13 cellular contexts compared by ENCODE assay signal in the genomic region with DNA sequence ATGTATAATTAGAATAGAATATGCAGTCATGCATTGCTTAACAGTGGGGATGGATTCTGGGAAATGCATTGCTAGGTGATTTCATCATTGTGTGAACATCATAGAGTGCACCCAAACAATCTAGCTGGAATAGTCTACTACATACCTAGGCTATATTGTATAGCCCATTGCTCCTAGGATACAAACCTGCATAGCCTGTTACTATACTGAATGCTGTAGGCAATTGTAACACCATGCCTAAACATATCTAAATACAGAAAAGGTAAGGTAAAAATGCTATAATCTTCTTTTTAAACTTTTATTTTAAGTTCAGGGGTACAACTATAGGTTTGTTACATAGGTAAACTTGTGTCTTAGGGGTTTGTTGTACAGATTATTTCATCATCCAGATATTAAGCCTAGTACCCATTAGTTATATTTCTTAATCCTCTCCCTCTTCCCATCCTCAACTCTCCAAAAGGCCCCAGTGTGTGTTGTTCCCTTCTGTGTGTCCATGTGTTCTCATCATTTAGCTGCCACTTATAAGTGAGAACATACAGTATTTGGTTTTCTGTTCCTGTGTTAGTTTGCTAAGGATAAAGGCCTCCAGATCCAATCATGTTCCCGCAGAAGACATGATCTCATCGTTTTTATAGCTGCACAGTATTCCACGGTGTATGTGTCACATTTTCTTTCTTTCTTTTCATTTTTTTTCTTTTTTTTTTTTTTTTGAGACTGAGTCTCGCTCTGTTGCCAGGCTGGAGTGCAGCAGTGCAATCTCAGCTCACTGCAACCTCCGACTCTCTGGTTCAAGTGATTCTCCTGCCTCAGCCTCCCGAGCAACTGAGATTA. TPM values are rescaled to one million over a fixed set of nuclear protein-coding genes. Genes with fewer than 3 reads are reported as not detected.
A peak's percentile ranks its signal among the peaks of the same experiment; 100 is the strongest.
DNase-seq lines count a peak whose midpoint lies in the region; ATAC-seq, FAIRE-seq and TF ChIP-seq lines count a peak whose summit lies in the region.
"Not testable (repeated sequence)": the region's sequence is repeated elsewhere in the genome, so short reads cannot be mapped to it uniquely, and the experiment has no call there.
"Had no signal": no experiment of that assay in that cellular context is flagged by ENCODE, and none has a peak within 500 bp of the region (broad histone marks: within the 10 kb centered on the region; RNA-seq: fewer than 3 reads in every experiment).

No MANE protein-coding gene starts in this region.

- DNase-seq in AG10803 (ENCODE audit: low read depth) = peak; percentile 82
- not testable (repeated sequence) for DNase-seq in HEK293T (ENCODE audit: extremely low spot score); WTC11 (ENCODE audit: low spot score)
- DNase-seq in NCI-H69 (lab: John Stamatoyannopoulos, UW) = peak; percentile 31
- DNase-seq in bronchial epithelial cell (ENCODE audit: low read depth) = peak; percentile 63
- peak; percentile 57 for DNase-seq in fibroblast of pulmonary artery (ENCODE audit: low read depth)

- not testable (repeated sequence) for H3K27me3 Mint-ChIP-seq in WTC11 (ENCODE audit: low read depth)

- not testable (repeated sequence) for ATAC-seq in WTC11

- H3K4me1 ChIP-seq in liver (ENCODE audit: control insufficient read depth in 4 of 4, insufficient read depth in 4 of 4, low read length in 3 of 4) = not testable (repeated sequence)

- not testable (repeated sequence) for H3K9me3 ChIP-seq in liver (ENCODE audit: control insufficient read depth in 4 of 4, low read length in 3 of 4)

- whole genome bisulfite sequencing in liver = 94% methylated on average over 6 of the region's 6 CpGs

- TF ChIP-seq RAD21 in liver (IDR thresholded peaks at IDR 0.05) = not testable (repeated sequence)

- not testable (repeated sequence) for H3K27me3 ChIP-seq in bronchial epithelial cell (ENCODE audit: control insufficient read depth, insufficient read depth, low read length); liver (ENCODE audit: control insufficient read depth in 4 of 4, insufficient read depth in 4 of 4, low read length in 3 of 4)

- CTCF ChIA-PET in HEK293T (lab: Yijun Ruan, JAX); WTC11 (lab: Charles Lee): not testable (repeated sequence)

- not testable (repeated sequence) for FAIRE-seq in bronchial epithelial cell (lab: Jason Lieb, UNC)

- POLR2A ChIA-PET in HEK293T (lab: Yijun Ruan, JAX) = not testable (repeated sequence)
- POLR2A ChIA-PET in WTC11 (lab: Charles Lee) = interaction anchor here (0.6 kb wide), 1 partner anchor 159 kb away, joined by 6 read pairs; no protein-coding TSS in a partner anchor

- not testable (repeated sequence) for H3K9me3 Mint-ChIP-seq in WTC11

- not testable (repeated sequence) for H3K27ac ChIP-seq in liver (ENCODE audit: low read depth in 1 of 2, low read length in 2 of 2)

- not testable (repeated sequence) for H3K27ac Mint-ChIP-seq in WTC11

- not testable (repeated sequence) for H3K4me1 Mint-ChIP-seq in WTC11

- H3K4me3 Mint-ChIP-seq in WTC11 = not testable (repeated sequence)

- not testable (repeated sequence) for H3K9ac ChIP-seq in liver (ENCODE audit: low read depth in 1 of 2, low read length in 2 of 2)

- not testable (repeated sequence) for H3K4me3 ChIP-seq in AG10803 (ENCODE audit: low read length); bronchial epithelial cell (ENCODE audit: low read depth, low read length); fibroblast of pulmonary artery (replicated peaks; ENCODE audit: low read depth, low read length); liver (ENCODE audit: low read depth in 1 of 3, low read length in 3 of 3)

- TF ChIP-seq CTCF in AG10803 (conservative IDR thresholded peaks at IDR 0.05; ENCODE audit: low read length); WTC11 (IDR thresholded peaks at IDR 0.05); bronchial epithelial cell (IDR thresholded peaks at IDR 0.05; ENCODE audit: insufficient read depth, low read length, severe bottlenecking); fibroblast of pulmonary artery (IDR thresholded peaks at IDR 0.05; ENCODE audit: low read length, missing control alignments); liver (IDR thresholded peaks at IDR 0.05; ENCODE audit: low read depth, low read length, missing input control): not testable (repeated sequence)

- not testable (repeated sequence) for H3K36me3 ChIP-seq in bronchial epithelial cell (ENCODE audit: control insufficient read depth, insufficient read depth, low read length); liver (ENCODE audit: control insufficient read depth in 4 of 4, insufficient read depth in 3 of 4, low read depth in 1 of 4, low read length in 3 of 4)

- not testable (repeated sequence) for H3K36me3 Mint-ChIP-seq in WTC11

TF ChIP-seq in HEK293T, 16 proteins besides CTCF, POLR2A, EP300 and RAD21:
- peak; percentile 36; the same call in 1 of the 2 replicates for TF ChIP-seq ZNF384 (IDR thresholded peaks at IDR 0.05)
TF ChIP-seq in HEK293T: peak in this region for 1; not testable (repeated sequence) for 15.

TF ChIP-seq in WTC11, 78 proteins besides CTCF, POLR2A, EP300 and RAD21:
- TF ChIP-seq GABPB1 (CRISPR knock-in tag; IDR thresholded peaks at IDR 0.05) = peak; percentile 80

TF ChIP-seq in liver, 16 proteins besides CTCF, POLR2A, EP300 and RAD21:
- TF ChIP-seq, protein P1, sequence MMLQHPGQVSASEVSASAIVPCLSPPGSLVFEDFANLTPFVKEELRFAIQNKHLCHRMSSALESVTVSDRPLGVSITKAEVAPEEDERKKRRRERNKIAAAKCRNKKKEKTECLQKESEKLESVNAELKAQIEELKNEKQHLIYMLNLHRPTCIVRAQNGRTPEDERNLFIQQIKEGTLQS (IDR thresholded peaks at IDR 0.05) = peak; percentile 49
- TF ChIP-seq RXRA (IDR thresholded peaks at IDR 0.05) = peak in 1 of 2 donors; percentile 12

RNA-seq across cellular contexts. Expression of a gene that starts 22.2 kb away (rescaled TPM):
- total RNA-seq in WTC11 (2021) = not detected in 3 replicates
- total RNA-seq in bronchial epithelial cell = under 0.01 TPM in 1 of 2 replicates, not detected in the other
- total RNA-seq in liver = under 1 TPM in 1 of 2 donors, not detected in 1; 0.05 TPM
- under 1 TPM; 0.01 to 0.03 TPM for polyA plus RNA-seq in liver
- total RNA-seq: activated T-cell treated with anti-CD3 and anti-CD28 coated beads, Interleukin-2, amount 50 U/mL, for 4 hours; LHCN-M2; lower leg skin; spleen; thoracic aorta had no signal
- polyA plus RNA-seq: CD14-positive monocyte, spleen had no signal

RNA-seq across cellular contexts. Expression of a gene that starts 36.9 kb away (rescaled TPM):
- total RNA-seq in WTC11 (2021) = 0.33 to 0.89 TPM (median 0.73 TPM) in 3 replicates
- 0.79 and 4.5 TPM in 2 replicates for total RNA-seq in bronchial epithelial cell
- total RNA-seq in liver = 1 to 10 TPM; 5.5 to 8.6 TPM
- 10 to 100 TPM; 10.4 to 20.5 TPM for polyA plus RNA-seq in liver
- total RNA-seq: thoracic aorta had no signal
